Comparison of ENCODE assay signal across 27 cellular contexts in the genomic region with DNA sequence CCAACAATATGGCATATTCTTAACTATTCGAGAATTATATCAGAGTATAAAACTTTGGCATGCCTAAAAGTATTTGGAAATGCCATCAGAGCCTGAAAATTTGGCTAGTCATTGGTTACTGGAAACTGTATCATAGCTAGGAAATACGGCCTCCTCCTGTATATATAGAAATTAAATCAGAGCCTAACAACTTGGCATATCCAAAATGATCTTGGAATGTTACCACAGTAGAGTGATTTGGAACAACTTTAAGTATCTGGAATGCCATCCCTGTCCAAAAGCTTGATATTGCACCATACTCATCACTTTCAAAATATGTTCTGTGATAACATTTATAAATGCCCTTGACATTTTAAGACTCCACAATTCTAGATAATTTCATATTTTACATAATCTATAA.
"Had no signal": no experiment of that assay in that cellular context is flagged by ENCODE, and none has a peak within 500 bp of the region (broad histone marks: within the 10 kb centered on the region; RNA-seq: fewer than 3 reads in every experiment).

No MANE protein-coding gene starts in this region.

- H3K27me3 ChIP-seq: body of pancreas, breast epithelium, MG63, Peyer's patch, SJSA1 had no signal

- H3K4me2 ChIP-seq: SK-N-SH had no signal

- ATAC-seq: activated naive CD8-positive, alpha-beta T cell treated with anti-CD3 and anti-CD28 coated beads, Interleukin-2, amount 50 U/mL, for 24 hours; activated T-cell treated with anti-CD3 and anti-CD28 coated beads, Interleukin-2, amount 50 U/mL, for 4 hours; body of pancreas had no signal

- DNase-seq: activated CD4-positive, alpha-beta memory T cell treated with anti-CD3 and anti-CD28 coated beads for 36 hours; activated CD4-positive, alpha-beta T cell treated with anti-CD3 and anti-CD28 coated beads, Interleukin-2, amount 10 ng/mL, durations not matched to agents 7 days and 5 days; activated CD8-positive, alpha-beta memory T cell treated with anti-CD3 and anti-CD28 coated beads, Interleukin-2, amount 50 U/mL, for 4 hours; activated gamma-delta T cell treated with Interleukin-2 at 50 U/mL for 16 hours; activated naive CD4-positive, alpha-beta T cell treated with anti-CD3 and anti-CD28 coated beads, Interleukin-2, amount 10 ng/mL, durations not matched to agents 7 days and 5 days; activated naive CD8-positive, alpha-beta T cell treated with anti-CD3 and anti-CD28 coated beads, Interleukin-2, amount 50 U/mL, for 24 hours; activated T-cell treated with anti-CD3 and anti-CD28 coated beads for 4 hours; activated T-cell treated with anti-CD3 and anti-CD28 coated beads, Interleukin-2, amount 50 U/mL, for 4 hours; amniotic stem cell; aorta; body of pancreas; Kasumi-1; MG63; NCI-H1048; NCI-H1105 treated with DMSO at 0.1 percent for 48 hours; NCI-H1436; NCI-H1694; NCI-H1930; NCI-H2081 treated with DMSO at 0.1 percent for 48 hours; NCI-H345; NCI-H524 treated with DMSO at 0.1 percent for 48 hours; Peyer's patch; RPMI8226; SHP77 treated with DMSO at 0.1 percent for 48 hours; SK-N-SH had no signal

- H3K9me3 ChIP-seq: body of pancreas, Peyer's patch, SJSA1, SK-N-SH had no signal

- H3K4me1 ChIP-seq: body of pancreas, breast epithelium, Peyer's patch, SJSA1 had no signal

- H3K36me3 ChIP-seq: breast epithelium, MG63, Peyer's patch, SJSA1 had no signal

- H3K9ac ChIP-seq: SK-N-SH had no signal

- H3K4me3 ChIP-seq: body of pancreas, breast epithelium, MG63, Peyer's patch, SJSA1 had no signal

- H3K27ac ChIP-seq: body of pancreas, breast epithelium, Peyer's patch, SJSA1 had no signal
